ENCODE assay signal across 1 cellular context in the genomic region with DNA sequence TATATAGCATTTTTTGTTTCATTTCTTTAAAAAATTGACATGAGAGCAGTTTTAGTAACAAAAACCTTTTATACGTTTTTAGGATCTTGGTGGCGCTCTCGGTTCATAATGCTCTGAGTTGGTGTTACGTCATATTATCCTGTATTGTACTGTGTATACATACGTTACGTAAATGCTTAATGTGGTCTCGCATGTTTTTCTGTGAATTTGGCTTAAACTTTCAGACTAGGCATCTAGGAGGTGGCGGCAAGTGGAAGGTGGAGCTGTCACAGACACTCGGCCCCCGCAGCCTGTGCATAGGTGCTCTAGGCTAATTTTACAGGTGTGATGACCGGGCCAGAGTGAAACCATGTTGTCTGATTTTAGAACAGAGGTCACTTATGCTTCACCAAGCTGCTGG.
TF ChIP-seq lines count a peak whose summit lies in the region.

No MANE protein-coding gene starts in this region.

TF ChIP-seq in GM12878, 131 proteins besides CTCF, POLR2A, EP300 and RAD21 (continued from another document):
- TF ChIP-seq, protein P1, sequence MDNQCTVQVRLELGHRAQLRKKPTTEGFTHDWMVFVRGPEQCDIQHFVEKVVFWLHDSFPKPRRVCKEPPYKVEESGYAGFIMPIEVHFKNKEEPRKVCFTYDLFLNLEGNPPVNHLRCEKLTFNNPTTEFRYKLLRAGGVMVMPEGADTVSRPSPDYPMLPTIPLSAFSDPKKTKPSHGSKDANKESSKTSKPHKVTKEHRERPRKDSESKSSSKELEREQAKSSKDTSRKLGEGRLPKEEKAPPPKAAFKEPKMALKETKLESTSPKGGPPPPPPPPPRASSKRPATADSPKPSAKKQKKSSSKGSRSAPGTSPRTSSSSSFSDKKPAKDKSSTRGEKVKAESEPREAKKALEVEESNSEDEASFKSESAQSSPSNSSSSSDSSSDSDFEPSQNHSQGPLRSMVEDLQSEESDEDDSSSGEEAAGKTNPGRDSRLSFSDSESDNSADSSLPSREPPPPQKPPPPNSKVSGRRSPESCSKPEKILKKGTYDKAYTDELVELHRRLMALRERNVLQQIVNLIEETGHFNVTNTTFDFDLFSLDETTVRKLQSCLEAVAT (IDR thresholded peaks at IDR 0.05) = peak; percentile 39; the same call in 1 of the 2 replicates
